Comparison of ENCODE assay signal across 8 cellular contexts in the genomic region with DNA sequence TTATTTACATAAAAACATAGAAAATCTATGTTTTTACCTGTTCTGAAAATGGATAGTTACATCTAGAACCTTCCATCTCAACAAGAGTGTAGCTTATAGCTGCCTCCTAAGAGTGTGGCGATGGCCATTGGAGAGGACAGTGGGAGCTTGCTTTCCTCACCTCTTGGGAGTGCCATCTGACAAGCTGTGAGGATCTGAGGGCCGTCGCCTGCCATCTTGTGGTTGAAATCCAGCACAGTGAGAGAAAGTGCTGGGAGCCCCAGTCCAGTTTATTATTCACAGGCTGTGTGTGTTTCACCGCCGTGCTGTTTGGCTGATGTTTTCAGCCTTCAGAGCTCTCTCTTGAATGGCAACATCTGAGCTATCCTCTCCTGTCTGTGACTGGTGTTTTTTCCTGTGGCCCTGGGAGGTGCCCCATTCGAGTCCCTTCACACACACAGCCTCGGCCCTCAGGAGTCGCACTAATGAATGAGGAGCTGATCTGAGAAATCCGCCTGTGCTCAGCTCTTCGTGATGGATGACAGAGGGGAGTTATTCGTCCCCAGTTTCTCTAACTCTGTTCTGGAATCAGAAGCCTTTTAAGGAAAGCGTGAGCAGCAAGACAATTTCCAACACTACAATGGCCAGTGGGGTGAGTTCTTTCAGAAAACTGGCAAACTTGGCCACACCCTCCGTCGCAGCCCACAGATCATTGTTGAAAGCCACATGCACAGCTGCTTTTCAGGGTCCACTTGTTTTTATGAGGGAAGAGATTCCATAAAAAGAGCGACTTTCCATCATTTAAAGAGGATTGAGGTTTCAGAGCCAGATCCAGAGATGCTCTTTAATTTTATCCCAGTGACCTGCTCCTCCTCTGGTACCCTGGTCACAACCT.
A peak's percentile ranks its signal among the peaks of the same experiment; 100 is the strongest.
DNase-seq lines count a peak whose midpoint lies in the region; ATAC-seq and TF ChIP-seq lines count a peak whose summit lies in the region.

No MANE protein-coding gene starts in this region.

- no peak overlapping the region for H2BK120ac ChIP-seq in mesendoderm (ENCODE audit: low read depth, low read length)

- H3K36me3 ChIP-seq in MG63 = no peaks in the 10 kb centered on the region
- H3K36me3 ChIP-seq in mesendoderm (ENCODE audit: control insufficient read depth, insufficient read depth, low read length) = no peaks in the 10 kb centered on the region

- H2BK5ac ChIP-seq in mesendoderm (ENCODE audit: low read length) = no peak overlapping the region

- H3K79me2 ChIP-seq in mesendoderm (ENCODE audit: control insufficient read depth, insufficient read depth, low read length) = no peaks in the 10 kb centered on the region

- no peak overlapping the region for H3K18ac ChIP-seq in mesendoderm (ENCODE audit: low read length)

- DNase-seq in AG20443 (ENCODE audit: low spot score) (peak; percentile 85), MG63 (peak; percentile 74), SKM-1 (lab: John Stamatoyannopoulos, UW; ENCODE audit: unreplicated experiment) (peak; percentile 40), epithelial cell of esophagus (ENCODE audit: low read depth) (peak; percentile 81), mesendoderm (peak; percentile 88)

- H3K9ac ChIP-seq in mesendoderm (ENCODE audit: low read length) = no peak overlapping the region

- H3K27me3 ChIP-seq in MG63 (no peaks in the 10 kb centered on the region), mesendoderm (ENCODE audit: insufficient read depth, low read length, poor library complexity) (no peaks in the 10 kb centered on the region)

- no peak overlapping the region for H3K4me2 ChIP-seq in mesendoderm (ENCODE audit: low read length)

- no peaks in the 10 kb centered on the region for H3K4me1 ChIP-seq in mesendoderm (ENCODE audit: control insufficient read depth, low read depth, low read length)

- H4K5ac ChIP-seq in mesendoderm (ENCODE audit: low read length) = no peak overlapping the region

- no peak overlapping the region for H4K8ac ChIP-seq in mesendoderm (ENCODE audit: low read depth, low read length)

- H3K4me3 ChIP-seq in MG63 (no peak overlapping the region), epithelial cell of esophagus (ENCODE audit: low read length) (no peak overlapping the region), mesendoderm (ENCODE audit: low read length) (no peak overlapping the region)

- ATAC-seq in GM18867 (IDR thresholded peaks at IDR 0.05; ENCODE audit: unreplicated experiment) (peak; percentile 84), HG03097 (IDR thresholded peaks at IDR 0.05; ENCODE audit: low FRiP score, unreplicated experiment) (no peak), HG03457 (IDR thresholded peaks at IDR 0.05; ENCODE audit: unreplicated experiment) (no peak)

- H3K23ac ChIP-seq in mesendoderm (ENCODE audit: low read length) = no peak overlapping the region

- H3K79me1 ChIP-seq in mesendoderm (ENCODE audit: low read length) = no peaks in the 10 kb centered on the region

- no peak overlapping the region for H2BK15ac ChIP-seq in mesendoderm (replicated peaks; ENCODE audit: low read depth)

- no CpG with 5 or more reads among the region's 15 CpGs for WGBS in mesendoderm (ENCODE audit: extremely low coverage, insufficient coverage, low lambda C conversion rate)

- no peaks in the 10 kb centered on the region for H3K9me3 ChIP-seq in MG63

- H3K4ac ChIP-seq in mesendoderm (ENCODE audit: low read depth, low read length) = no peak overlapping the region

- no peak overlapping the region for H3K27ac ChIP-seq in mesendoderm (ENCODE audit: low read depth, low read length)

- H3K56ac ChIP-seq in mesendoderm (ENCODE audit: low read length) = no peak overlapping the region

- H2AK5ac ChIP-seq in mesendoderm (ENCODE audit: low read length) = no peak overlapping the region

- TF ChIP-seq CTCF in epithelial cell of esophagus (IDR thresholded peaks at IDR 0.05; ENCODE audit: insufficient read depth, low read depth, low read length, missing control alignments) = peak; percentile 81
